Comparison of ENCODE assay signal across 14 cellular contexts in the genomic region with DNA sequence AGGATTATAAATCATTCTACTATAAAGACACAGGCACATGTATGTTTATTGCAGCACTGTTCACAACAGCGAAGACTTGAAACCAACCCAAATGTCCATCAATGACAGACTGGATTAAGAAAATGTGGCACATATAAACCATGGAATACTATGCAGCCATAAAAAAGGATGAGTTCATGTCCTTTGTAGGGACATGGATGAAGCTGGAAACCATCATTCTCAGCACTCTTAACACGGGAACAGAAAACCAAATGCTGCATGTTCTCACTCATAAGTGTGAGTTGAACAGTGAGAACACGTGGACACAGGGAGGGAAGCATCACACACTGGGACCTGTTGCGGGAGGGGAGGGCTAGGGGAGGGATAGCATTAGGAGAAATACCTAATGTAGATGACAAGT. TPM values are rescaled to one million over a fixed set of nuclear protein-coding genes. Genes with fewer than 3 reads are reported as not detected.
"Had no signal": no experiment of that assay in that cellular context is flagged by ENCODE, and none has a peak within 500 bp of the region (broad histone marks: within the 10 kb centered on the region; RNA-seq: fewer than 3 reads in every experiment).

No MANE protein-coding gene starts in this region.

RNA-seq across cellular contexts. Expression of a gene that starts 42.4 kb away (rescaled TPM):
- total RNA-seq: activated B cell treated with CpG ODN at 0.5 μM for 24 hours; activated CD4-positive, alpha-beta memory T cell treated with anti-CD3 and anti-CD28 coated beads for 36 hours; activated CD4-positive, alpha-beta memory T cell treated with anti-CD3 and anti-CD28 coated beads, Interleukin-2, amount 10 ng/mL, durations not matched to agents 7 days and 5 days; activated CD4-positive, alpha-beta T cell treated with anti-CD3 and anti-CD28 coated beads for 36 hours; activated CD4-positive, alpha-beta T cell treated with anti-CD3 and anti-CD28 coated beads, Interleukin-2, amount 10 ng/mL, durations not matched to agents 24 days and 14 days; activated CD4-positive, alpha-beta T cell treated with anti-CD3 and anti-CD28 coated beads, Interleukin-2, amount 10 ng/mL, durations not matched to agents 7 days and 5 days; activated CD8-positive, alpha-beta memory T cell treated with anti-CD3 and anti-CD28 coated beads for 36 hours; activated CD8-positive, alpha-beta memory T cell treated with anti-CD3 and anti-CD28 coated beads, Interleukin-2, amount 10 ng/mL, durations not matched to agents 7 days and 5 days; activated CD8-positive, alpha-beta T cell treated with anti-CD3 and anti-CD28 coated beads for 36 hours; activated CD8-positive, alpha-beta T cell treated with anti-CD3 and anti-CD28 coated beads, Interleukin-2, amount 10 ng/mL, durations not matched to agents 7 days and 5 days; T-helper 1 cell treated with Interleukin-12 subunit alpha and Interleukin-12 subunit beta and Interleukin-4 antibody, amounts not matched to agents 30 ng/mL and 1 ng/mL, for 36 hours; T-helper 17 cell; T-helper 2 cell treated with Interferon-gamma antibody and Interleukin-4, amounts not matched to agents 100 ng/mL and 5 ng/mL, for 36 hours; WTC11 had no signal
